In genomic region chr15:76335851-76336253, GRCh38 we compare ENCODE assay signal across 1 cellular context.
A peak's percentile ranks its signal among the peaks of the same experiment; 100 is the strongest.
TF ChIP-seq lines count a peak whose summit lies in the region.

No MANE protein-coding gene starts in this region.

TF ChIP-seq in K562, 482 proteins besides CTCF, POLR2A, EP300 and RAD21 (continued from another document and continues in another):
- TF ChIP-seq ZNF609 (CRISPR knock-in tag; IDR thresholded peaks at IDR 0.05; ENCODE audit: borderline replicate concordance) (0 out of 2 replicates have a peak, but pooled peaks have one; percentile 26), MGA (IDR thresholded peaks at IDR 0.05) (0 out of 2 replicates have a peak, but pooled peaks have one; percentile 33), HDAC1 (IDR thresholded peaks at IDR 0.05) (peak in 1 of 2 experiments; percentile 48; a peak in 1 of 4 replicates), ZNF280B (CRISPR knock-in tag; IDR thresholded peaks at IDR 0.05) (no peak), ELF4 (CRISPR knock-in tag; IDR thresholded peaks at IDR 0.05) (peak; percentile 31; the same call in 1 of the 2 replicates), ZHX1 (conservative IDR thresholded peaks at IDR 0.05; ENCODE audit: low read length) (no peak), EZH2 (IDR thresholded peaks at IDR 0.05; ENCODE audit: borderline replicate concordance, low read depth, low read length) (no peak), POLR2B (IDR thresholded peaks at IDR 0.05; ENCODE audit: low read depth, partially characterized antibody) (peak; percentile 53), MLLT1 (IDR thresholded peaks at IDR 0.05) (peak in 1 of 2 experiments; percentile 58; a peak in 2 of 4 replicates), KDM5B (IDR thresholded peaks at IDR 0.05; ENCODE audit: insufficient replicate concordance, low read depth, low read length) (peak; percentile 58), YY1 (IDR thresholded peaks at IDR 0.05; ENCODE audit: borderline replicate concordance in 1 of 3, control insufficient read depth in 1 of 3, extremely low read depth in 1 of 3, insufficient read depth in 3 of 3, insufficient read length in 1 of 3, insufficient replicate concordance in 2 of 3, low read depth in 1 of 3, low read length in 2 of 3) (peak in 1 of 3 experiments; percentile 10), SMARCA4 (IDR thresholded peaks at IDR 0.05) (peak; percentile 67), NKRF (IDR thresholded peaks at IDR 0.05; ENCODE audit: borderline replicate concordance) (peak; percentile 35; the same call in 1 of the 2 replicates), ZNF384 (IDR thresholded peaks at IDR 0.05; ENCODE audit: low read depth, low read length) (peak; percentile 67), GATAD2A (IDR thresholded peaks at IDR 0.05) (no peak), ARID1B (IDR thresholded peaks at IDR 0.05) (peak; percentile 42; the same call in 1 of the 2 replicates), ZNF395 (CRISPR knock-in tag; IDR thresholded peaks at IDR 0.05) (peak; percentile 73; the same call in 1 of the 2 replicates), SMARCE1 (IDR thresholded peaks at IDR 0.05) (peak; percentile 83), MXD1 (CRISPR knock-in tag; IDR thresholded peaks at IDR 0.05; ENCODE audit: borderline replicate concordance, poor library complexity, severe bottlenecking) (peak; percentile 38), SUPT5H (IDR thresholded peaks at IDR 0.05) (peak; percentile 22; the same call in 1 of the 2 replicates), EGR1 (conservative IDR thresholded peaks at IDR 0.05) (peak; percentile 68)
